ENCODE assay signal across 25 cellular contexts in genomic region chr12:123958876-123959275, GRCh38.
"Had no signal": no experiment of that assay in that cellular context is flagged by ENCODE, and none has a peak within 500 bp of the region (broad histone marks: within the 10 kb centered on the region; RNA-seq: fewer than 3 reads in every experiment).

No MANE protein-coding gene starts in this region.

- H3K4me3 Mint-ChIP-seq: activated CD8-positive, alpha-beta T cell treated with anti-CD3 and anti-CD28 coated beads for 36 hours; activated naive CD4-positive, alpha-beta T cell treated with anti-CD3 and anti-CD28 coated beads, Interleukin-2, amount 50 U/mL, for 24 hours; T-helper 1 cell treated with Interleukin-12 subunit alpha and Interleukin-12 subunit beta and Interleukin-4 antibody, amounts not matched to agents 30 μg/mL and 1 μg/mL, for 36 hours had no signal

- H3K4me1 ChIP-seq: breast epithelium, SJSA1 had no signal

- H3K27me3 Mint-ChIP-seq: activated CD8-positive, alpha-beta T cell treated with anti-CD3 and anti-CD28 coated beads for 36 hours; activated naive CD4-positive, alpha-beta T cell treated with anti-CD3 and anti-CD28 coated beads, Interleukin-2, amount 50 U/mL, for 24 hours had no signal

- H3K9me3 ChIP-seq: breast epithelium, SJSA1 had no signal

- H3K27ac Mint-ChIP-seq: activated CD8-positive, alpha-beta T cell treated with anti-CD3 and anti-CD28 coated beads for 36 hours; activated naive CD4-positive, alpha-beta T cell treated with anti-CD3 and anti-CD28 coated beads, Interleukin-2, amount 50 U/mL, for 24 hours; T-helper 1 cell treated with Interleukin-12 subunit alpha and Interleukin-12 subunit beta and Interleukin-4 antibody, amounts not matched to agents 30 μg/mL and 1 μg/mL, for 36 hours had no signal

- H3K27ac ChIP-seq: breast epithelium, SJSA1 had no signal

- H3K36me3 ChIP-seq: breast epithelium, SJSA1 had no signal

- H3K9me3 Mint-ChIP-seq: activated CD8-positive, alpha-beta T cell treated with anti-CD3 and anti-CD28 coated beads for 36 hours; activated naive CD4-positive, alpha-beta T cell treated with anti-CD3 and anti-CD28 coated beads, Interleukin-2, amount 50 U/mL, for 24 hours; T-helper 1 cell treated with Interleukin-12 subunit alpha and Interleukin-12 subunit beta and Interleukin-4 antibody, amounts not matched to agents 30 μg/mL and 1 μg/mL, for 36 hours had no signal

- H3K36me3 Mint-ChIP-seq: activated naive CD4-positive, alpha-beta T cell treated with anti-CD3 and anti-CD28 coated beads, Interleukin-2, amount 50 U/mL, for 24 hours had no signal

- DNase-seq: activated CD4-positive, alpha-beta T cell treated with anti-CD3 and anti-CD28 coated beads for 4 hours; activated CD8-positive, alpha-beta memory T cell treated with anti-CD3 and anti-CD28 coated beads, Interleukin-2, amount 50 U/mL, for 48 hours; activated CD8-positive, alpha-beta T cell treated with anti-CD3 and anti-CD28 coated beads for 36 hours; activated naive CD4-positive, alpha-beta T cell; activated T-cell treated with anti-CD3 and anti-CD28 coated beads, Interleukin-2, amount 50 U/mL, for 1 hour; aorta; IMR-90; Kasumi-1; KBM-7; NCI-H1105 treated with DMSO at 0.1 percent for 48 hours; NCI-H1436 treated with DMSO at 0.1 percent for 48 hours; NCI-H2081; NCI-H446; NCI-H524; NCI-H774; NK-92 treated with Interleukin-12 subunit alpha and Interleukin-12 subunit beta, amount 100 ng/mL, for 24 hours; OCI-M1; RPMI8226; SHP77 had no signal

- ATAC-seq: activated CD4-positive, CD25-positive, alpha-beta regulatory T cell treated with anti-CD3 and anti-CD28 coated beads, Interleukin-2, amount 50 U/mL, for 24 hours; activated CD8-positive, alpha-beta T cell treated with anti-CD3 and anti-CD28 coated beads for 36 hours; Panc1 had no signal

- H3K4me3 ChIP-seq: breast epithelium, SJSA1 had no signal

- H3K27me3 ChIP-seq: breast epithelium, SJSA1 had no signal
